ENCODE assay signal across 23 cellular contexts in the genomic region with DNA sequence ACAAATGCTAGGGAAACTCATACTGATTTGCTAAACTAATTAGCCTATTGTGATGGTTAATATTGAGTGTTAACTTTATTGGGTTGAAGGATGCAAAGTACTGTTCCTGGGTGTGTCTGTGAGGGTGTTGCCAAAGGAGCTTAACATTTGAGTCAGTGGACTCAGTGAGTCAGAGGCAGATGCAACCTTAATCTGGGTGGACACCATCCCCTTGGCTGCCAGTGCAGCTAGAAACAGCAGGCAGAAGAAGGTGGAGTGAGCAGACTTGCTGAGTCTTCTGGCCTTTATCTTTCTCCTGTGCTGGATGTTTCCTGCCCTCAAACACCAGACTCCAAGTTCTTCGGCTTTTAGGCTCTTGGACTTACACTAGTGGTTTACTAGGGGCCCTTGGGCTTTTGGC.
DNase-seq lines count a peak whose midpoint lies in the region; ATAC-seq, FAIRE-seq and TF ChIP-seq lines count a peak whose summit lies in the region.
"Had no signal": no experiment of that assay in that cellular context is flagged by ENCODE, and none has a peak within 500 bp of the region (broad histone marks: within the 10 kb centered on the region; RNA-seq: fewer than 3 reads in every experiment).

No MANE protein-coding gene starts in this region.

- TF ChIP-seq CTCF in RWPE1 (conservative IDR thresholded peaks at IDR 0.05; ENCODE audit: low read depth) (no peak), epithelial cell of esophagus (IDR thresholded peaks at IDR 0.05; ENCODE audit: insufficient read depth, low read depth, low read length, missing control alignments) (no peak), GM10266 (IDR thresholded peaks at IDR 0.05; ENCODE audit: control insufficient read depth, insufficient read depth, low read depth, missing control alignments) (no peak)

- no peak for ATAC-seq in GM21717 (IDR thresholded peaks at IDR 0.05; ENCODE audit: unreplicated experiment)
- ATAC-seq: K562 had no signal

- POLR2A ChIA-PET in RWPE1 (lab: Yijun Ruan, JAX; ENCODE audit: low non-redundant PET), result no interaction called here

- no peak overlapping the region for H3K27ac ChIP-seq in RWPE1
- H3K27ac ChIP-seq: BLaER1 treated with 17β-estradiol and CSF1 and Interleukin-3, amounts not matched to agents 10 nM and 100 nM; GM23248 had no signal

- no peak for TF ChIP-seq POLR2A in GM12892 (IDR thresholded peaks at IDR 0.05; ENCODE audit: low read depth, low read length)

- H3K4me3 ChIP-seq in epithelial cell of esophagus (ENCODE audit: low read length), result no peak overlapping the region
- H3K4me3 ChIP-seq: BLaER1 treated with 17β-estradiol and CSF1 and Interleukin-3, amounts not matched to agents 10 nM and 100 nM; GM23248; K562 had no signal

- CTCF ChIA-PET in RWPE1 (lab: Yijun Ruan, JAX), result no interaction called here

- DNase-seq in HT1080 (ENCODE audit: low read depth) (peak; percentile 72), RWPE1 (ENCODE audit: low spot score) (peak; percentile 3), epithelial cell of esophagus (ENCODE audit: low read depth) (peak; percentile 83), myocyte (ENCODE audit: low read depth) (peak; percentile 57), GM10266 (ENCODE audit: extremely low spot score) (no peak), NCI-H146 treated with DMSO at 0.1 percent for 48 hours (lab: John Stamatoyannopoulos, UW; ENCODE audit: unreplicated experiment) (no peak), GM12892 (ENCODE audit: insufficient read length) (no peak)
- DNase-seq: CD8-positive, alpha-beta memory T cell; DMS53; EL; GM23248; HCEC 1CT; MV-4-11; NCI-H1417 treated with DMSO at 0.1 percent for 48 hours; NCI-H1930; NCI-H345; NCI-H526 treated with DMSO at 0.1 percent for 48 hours; NK-92 treated with Interleukin-12 subunit alpha and Interleukin-12 subunit beta, amount 100 ng/mL, for 24 hours; SIG-M5; T-helper 1 cell had no signal

- no peak for FAIRE-seq in GM12892 (lab: Jason Lieb, UNC)
- FAIRE-seq: K562 had no signal

Comparison
In these comparisons a context has a peak if more than half of its experiments do, and no peak if none do; other contexts are left out.
1. DNase-seq: peak in HT1080 (single experiment), RWPE1 (single experiment), epithelial cell of esophagus (single experiment) and myocyte (single experiment); none in GM10266 (single experiment), NCI-H146 treated with DMSO at 0.1 percent for 48 hours (single experiment) and GM12892 (single experiment).